In genomic region chr3:143970773-143971366, GRCh38 we compare ENCODE assay signal across 8 cellular contexts. TPM values are rescaled to one million over a fixed set of nuclear protein-coding genes. Genes with fewer than 3 reads are reported as not detected.
DNase-seq lines count a peak whose midpoint lies in the region; ATAC-seq and TF ChIP-seq lines count a peak whose summit lies in the region.

No MANE protein-coding gene starts in this region.

- H3K9me3 Mint-ChIP-seq in WTC11 = no peaks in the 10 kb centered on the region

- H3K4me1 Mint-ChIP-seq in WTC11 = peaks cover 30% of the 10 kb centered on the region

- peak overlapping the region; percentile 93 for H3K4me3 Mint-ChIP-seq in WTC11

- no peaks in the 10 kb centered on the region; the same call in none of the 2 replicates for H3K27me3 Mint-ChIP-seq in WTC11 (ENCODE audit: low read depth)

- CTCF ChIA-PET in WTC11 (lab: Charles Lee) = interaction anchor here (0.5 to 2.6 kb wide), 14 partner anchors 7 to 1588 kb away, joined by 3 to 18 read pairs (median 3); no protein-coding TSS in a partner anchor

- H3K27ac Mint-ChIP-seq in WTC11 = peak overlapping the region; percentile 98

- TF ChIP-seq CTCF in WTC11 (IDR thresholded peaks at IDR 0.05) (no peak), kidney epithelial cell (IDR thresholded peaks at IDR 0.05; ENCODE audit: insufficient read depth, low read length, poor library complexity, severe bottlenecking) (no peak)

- DNase-seq in H4 (ENCODE audit: low spot score) (peak; percentile 33), MG63 (peak; percentile 72), WTC11 (ENCODE audit: low spot score) (peak; percentile 75), kidney epithelial cell (ENCODE audit: low read depth) (no peak)
- peak; percentile 36 for DNase-seq in central memory CD4-positive, alpha-beta T cell
- DNase-seq in stimulated activated CD4-positive, alpha-beta T cell treated with anti-CD3 and anti-CD28 coated beads, Interleukin-1b, Interleukin-23, amount 100 ng/mL, for 24 hours (ENCODE audit: low read depth in 4 of 4, low spot score in 1 of 4) = peak; percentile 13 to 37 (median 23)

- H3K36me3 ChIP-seq in MG63 = no peaks in the 10 kb centered on the region
- H3K36me3 ChIP-seq in kidney epithelial cell (ENCODE audit: control insufficient read depth, insufficient read depth, low read length) = no peaks in the 10 kb centered on the region

- H3K27me3 ChIP-seq in MG63 = no peaks in the 10 kb centered on the region
- no peaks in the 10 kb centered on the region for H3K27me3 ChIP-seq in kidney epithelial cell (ENCODE audit: control insufficient read depth, insufficient read depth, low read length)

- peak; percentile 23 for ATAC-seq in WTC11
- no peak for ATAC-seq in HG03469 (IDR thresholded peaks at IDR 0.05; ENCODE audit: unreplicated experiment)

- POLR2A ChIA-PET in WTC11 (lab: Charles Lee) = interaction anchor here (0.6 to 1.8 kb wide), 17 partner anchors 9 to 969 kb away, joined by 3 to 10 read pairs (median 4); partner anchors contain the start of genes SLC9A9 and U2SURP

- no peaks in the 10 kb centered on the region for H3K36me3 Mint-ChIP-seq in WTC11

- H3K4me3 ChIP-seq in GM08714 (ENCODE audit: low read length) = peak overlapping the region; percentile 85
- peak overlapping the region; percentile 77 for H3K4me3 ChIP-seq in MG63
- H3K4me3 ChIP-seq in kidney epithelial cell (ENCODE audit: low read depth, low read length) = peak overlapping the region; percentile 69

- H3K9me3 ChIP-seq in MG63 = no peaks in the 10 kb centered on the region

TF ChIP-seq in WTC11, 78 proteins besides CTCF, POLR2A, EP300 and RAD21:
- TF ChIP-seq ZNF423 (CRISPR knock-in tag; IDR thresholded peaks at IDR 0.05) (0 out of 2 replicates have a peak, but pooled peaks have one; percentile 19), AR (CRISPR knock-in tag; IDR thresholded peaks at IDR 0.05) (no peak), FOXK1 (CRISPR knock-in tag; IDR thresholded peaks at IDR 0.05) (0 out of 2 replicates have a peak, but pooled peaks have one; percentile 39), ARID4B (CRISPR knock-in tag; IDR thresholded peaks at IDR 0.05; ENCODE audit: borderline replicate concordance) (0 out of 2 replicates have a peak, but pooled peaks have one; percentile 35), MAX (CRISPR knock-in tag; IDR thresholded peaks at IDR 0.05) (peak; percentile 32; the same call in 1 of the 2 replicates), TEAD1 (CRISPR knock-in tag; IDR thresholded peaks at IDR 0.05) (0 out of 2 replicates have a peak, but pooled peaks have one; percentile 15), GTF2I (CRISPR knock-in tag; conservative IDR thresholded peaks at IDR 0.05) (no peak)

RNA-seq across cellular contexts. Expression of gene DIPK2A, which starts 0.8 kb away (rescaled TPM):
- 27.4 and 42.1 TPM in 2 replicates for total RNA-seq in H4 (2014; rRNA removed; shearing (Covaris generic))
- total RNA-seq in MG63 (2014; rRNA removed; shearing (Covaris generic); ENCODE audit: low replicate concordance) = 14.0 and 24.4 TPM in 2 replicates
- 28.0 to 35.1 TPM (median 28.9 TPM) in 3 replicates for total RNA-seq in WTC11 (2021)
- 9.4 and 11.2 TPM in 2 replicates for total RNA-seq in kidney epithelial cell
